ENCODE assay signal across 1 cellular context in the genomic region with DNA sequence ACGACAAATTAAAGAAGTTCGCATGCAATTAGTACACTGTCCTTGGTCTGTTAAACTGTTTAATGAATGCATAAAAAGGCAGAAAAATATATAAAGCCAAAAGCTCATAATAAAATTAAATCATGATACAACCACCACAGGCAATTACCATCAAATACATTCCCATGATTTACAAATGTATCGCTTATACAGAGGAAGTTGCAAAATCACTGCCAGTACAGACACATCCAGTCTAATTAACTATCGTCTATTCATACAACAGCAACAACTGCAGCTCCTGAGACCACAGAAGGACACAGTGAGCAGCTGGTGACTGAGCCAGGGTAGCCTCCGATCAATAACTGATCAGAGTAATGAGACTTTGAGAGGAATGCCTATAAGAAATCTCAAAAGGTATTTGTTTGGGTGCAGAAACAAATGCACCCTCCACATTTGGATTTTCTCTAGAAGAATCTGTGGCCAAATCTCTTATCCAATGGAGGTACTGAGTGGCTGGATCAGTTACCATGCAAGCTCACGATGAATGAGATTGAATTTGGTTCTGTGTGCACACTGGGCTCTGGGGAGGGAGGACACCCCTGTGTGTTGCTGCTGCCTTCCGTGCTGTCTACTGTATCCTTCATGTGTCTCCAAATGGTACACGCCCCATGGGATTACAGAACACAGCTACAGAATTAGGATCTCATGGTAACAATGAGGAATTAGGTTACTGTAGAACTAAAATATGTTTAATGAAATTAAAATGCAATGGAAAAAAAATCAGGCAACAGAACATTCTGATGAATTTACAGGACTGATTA.
TF ChIP-seq lines count a peak whose summit lies in the region.

No MANE protein-coding gene starts in this region.

TF ChIP-seq in WTC11, 78 proteins besides CTCF, POLR2A, EP300 and RAD21 (continued from another document):
- TF ChIP-seq, protein P1, sequence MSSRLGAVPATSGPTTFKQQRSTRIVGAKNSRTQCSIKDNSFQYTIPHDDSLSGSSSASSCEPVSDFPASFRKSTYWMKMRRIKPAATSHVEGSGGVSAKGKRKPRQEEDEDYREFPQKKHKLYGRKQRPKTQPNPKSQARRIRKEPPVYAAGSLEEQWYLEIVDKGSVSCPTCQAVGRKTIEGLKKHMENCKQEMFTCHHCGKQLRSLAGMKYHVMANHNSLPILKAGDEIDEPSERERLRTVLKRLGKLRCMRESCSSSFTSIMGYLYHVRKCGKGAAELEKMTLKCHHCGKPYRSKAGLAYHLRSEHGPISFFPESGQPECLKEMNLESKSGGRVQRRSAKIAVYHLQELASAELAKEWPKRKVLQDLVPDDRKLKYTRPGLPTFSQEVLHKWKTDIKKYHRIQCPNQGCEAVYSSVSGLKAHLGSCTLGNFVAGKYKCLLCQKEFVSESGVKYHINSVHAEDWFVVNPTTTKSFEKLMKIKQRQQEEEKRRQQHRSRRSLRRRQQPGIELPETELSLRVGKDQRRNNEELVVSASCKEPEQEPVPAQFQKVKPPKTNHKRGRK (CRISPR knock-in tag; IDR thresholded peaks at IDR 0.05; ENCODE audit: borderline replicate concordance) = no peak
- no peak for TF ChIP-seq ATF2 (CRISPR knock-in tag; IDR thresholded peaks at IDR 0.05; ENCODE audit: borderline replicate concordance, low read depth)
- no peak for TF ChIP-seq ETV6 (CRISPR knock-in tag; IDR thresholded peaks at IDR 0.05)
